ENCODE assay signal across 16 cellular contexts in genomic region chr2:66578853-66579158, GRCh38.
DNase-seq lines count a peak whose midpoint lies in the region; ATAC-seq, FAIRE-seq and TF ChIP-seq lines count a peak whose summit lies in the region.
"Had no signal": no experiment of that assay in that cellular context is flagged by ENCODE, and none has a peak within 500 bp of the region (broad histone marks: within the 10 kb centered on the region; RNA-seq: fewer than 3 reads in every experiment).

No MANE protein-coding gene starts in this region.

- DNase-seq in G401 (ENCODE audit: low spot score) (peak; percentile 53), prostate gland (ENCODE audit: low spot score) (no peak), EL (no peak), T-helper 1 cell (no peak), D721Med (ENCODE audit: insufficient read length, low spot score) (no peak)
- DNase-seq: activated gamma-delta T cell, brain microvascular endothelial cell, NCI-H1694 treated with DMSO at 0.1 percent for 48 hours, NCI-H524 treated with DMSO at 0.1 percent for 48 hours, PC-9, psoas muscle, WERI-Rb-1 had no signal

- no peaks in the 10 kb centered on the region for H3K9me3 Mint-ChIP-seq in brain

- in situ Hi-C loops in G401 (cut with HindIII; ENCODE audit: low sequenced_read_pairs) = no loop called here

- no peak overlapping the region for H3K9ac ChIP-seq in iPS-18a (ENCODE audit: low read length)

- H3K27ac ChIP-seq in iPS-18a (ENCODE audit: low read length) (no peak overlapping the region), prostate gland (peak overlapping the region; percentile 79 to 89)
- H3K27ac ChIP-seq: brain microvascular endothelial cell, PC-9, psoas muscle, WERI-Rb-1 had no signal

- H3K27ac Mint-ChIP-seq in brain = peak overlapping the region in 3 of 5 experiments; percentile 90 to 99 (median 93)

- TF ChIP-seq POLR2A in prostate gland (IDR thresholded peaks at IDR 0.05) = no peak

- intact Hi-C loops in prostate gland (cut with DNase I) = loop anchor here (5.0 to 10.0 kb wide), 6 partner anchors 276 to 1263 kb away; no protein-coding TSS in a partner anchor

- no peak for ATAC-seq in HG03565 (IDR thresholded peaks at IDR 0.05; ENCODE audit: unreplicated experiment)
- ATAC-seq: psoas muscle had no signal

- no peaks in the 10 kb centered on the region for H3K9me3 ChIP-seq in iPS-18a (ENCODE audit: control insufficient read depth, low read depth, low read length)
- no peaks in the 10 kb centered on the region for H3K9me3 ChIP-seq in prostate gland
- H3K9me3 ChIP-seq: psoas muscle had no signal

- H3K4me1 ChIP-seq in iPS-18a (ENCODE audit: control insufficient read depth, low read depth, low read length) (peaks cover 47% of the 10 kb centered on the region), prostate gland (replicated peaks) (peaks cover 7% of the 10 kb centered on the region)

- no peak for FAIRE-seq in D721Med (lab: Jason Lieb, UNC)
- FAIRE-seq: frontal cortex had no signal

- WGBS in prostate gland = 39% methylated on average over 6 of the region's 6 CpGs

- H3K36me3 Mint-ChIP-seq in brain = no peaks in the 10 kb centered on the region

- H3K36me3 ChIP-seq in iPS-18a (ENCODE audit: control insufficient read depth, low read depth, low read length) = no peaks in the 10 kb centered on the region
- H3K36me3 ChIP-seq in prostate gland = no peaks in the 10 kb centered on the region
- H3K36me3 ChIP-seq: brain microvascular endothelial cell, WERI-Rb-1 had no signal

- H3K4me3 Mint-ChIP-seq in brain = peak overlapping the region in 4 of 5 experiments; percentile 78 to 93 (median 89)

- peak overlapping the region; percentile 72 for H3K4me3 ChIP-seq in iPS-18a (ENCODE audit: low read length)
- H3K4me3 ChIP-seq in prostate gland = no peak overlapping the region
- H3K4me3 ChIP-seq: PC-9, psoas muscle had no signal

- H3K27me3 Mint-ChIP-seq in brain = peaks cover 47% of the 10 kb centered on the region

- peaks cover 50% of the 10 kb centered on the region for H3K4me1 Mint-ChIP-seq in brain

- H3K27me3 ChIP-seq in iPS-18a (ENCODE audit: control insufficient read depth, insufficient read depth, low read length) (peaks cover 86% of the 10 kb centered on the region), prostate gland (replicated peaks; ENCODE audit: insufficient read depth) (peaks cover 25% of the 10 kb centered on the region)

- TF ChIP-seq CTCF in brain (conservative IDR thresholded peaks at IDR 0.05) (no peak), prostate gland (IDR thresholded peaks at IDR 0.05) (no peak), D721Med (IDR thresholded peaks at IDR 0.05; ENCODE audit: insufficient read depth, missing control alignments) (no peak)
